ENCODE assay signal across 1 cellular context in the genomic region with DNA sequence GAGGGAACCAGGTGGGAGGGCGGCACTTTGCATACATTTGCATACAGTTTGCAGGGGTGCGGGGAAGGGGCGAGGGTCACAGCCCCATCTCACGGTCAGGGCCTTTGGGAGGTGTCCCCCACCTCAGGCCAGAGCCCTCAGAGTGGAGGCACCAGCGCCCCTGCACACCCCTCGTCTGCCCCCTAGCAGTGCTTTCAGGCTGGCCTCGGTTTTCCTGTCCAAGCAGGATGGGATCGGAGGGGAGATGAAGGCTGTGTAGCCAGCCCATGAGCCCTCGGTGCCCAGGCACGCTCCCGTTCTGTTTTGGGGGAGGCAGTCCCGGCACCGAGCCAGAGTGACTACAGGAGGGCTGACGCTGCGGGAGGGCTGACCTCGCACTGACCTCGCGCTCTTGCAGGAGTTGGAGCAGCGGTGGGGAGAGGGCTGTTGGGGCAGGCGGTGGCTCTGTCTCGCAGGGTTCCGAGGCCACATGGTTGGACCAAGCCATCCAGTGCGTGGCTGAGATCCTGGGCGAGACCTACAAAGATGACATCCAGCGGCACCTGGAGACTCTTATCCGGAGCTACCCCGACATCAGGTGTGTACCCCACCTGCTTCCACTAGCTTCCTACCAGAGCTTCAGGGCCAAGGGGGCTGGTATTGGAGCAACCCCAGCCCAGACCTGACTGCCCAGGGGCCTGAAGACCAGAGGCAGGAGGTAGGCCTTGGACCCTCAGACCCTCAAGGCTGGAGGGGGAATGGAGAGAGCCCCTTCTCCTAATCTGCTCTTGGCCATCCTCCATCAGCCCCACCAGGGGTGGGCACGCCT.
TF ChIP-seq lines count a peak whose summit lies in the region.

No MANE protein-coding gene starts in this region.

TF ChIP-seq in A549, 52 proteins besides CTCF, POLR2A, EP300 and RAD21:
- TF ChIP-seq GATA3 (IDR thresholded peaks at IDR 0.05; ENCODE audit: borderline replicate concordance) (peak; percentile 52), CHD4 (IDR thresholded peaks at IDR 0.05; ENCODE audit: borderline replicate concordance) (no peak), RARB (CRISPR knock-in tag; IDR thresholded peaks at IDR 0.05) (peak; percentile 76; the same call in 1 of the 2 replicates), KDM1A (IDR thresholded peaks at IDR 0.05; ENCODE audit: low read depth) (no peak), CEBPB (IDR thresholded peaks at IDR 0.05) (peak in 1 of 2 experiments; percentile 30; a peak in 1 of 4 replicates), ZNF302 (CRISPR knock-in tag; IDR thresholded peaks at IDR 0.05) (no peak), MAX (IDR thresholded peaks at IDR 0.05) (peak; percentile 81), HOXB5 (CRISPR knock-in tag; IDR thresholded peaks at IDR 0.05) (peak; percentile 18; the same call in 1 of the 2 replicates)
- TF ChIP-seq, protein P1, sequence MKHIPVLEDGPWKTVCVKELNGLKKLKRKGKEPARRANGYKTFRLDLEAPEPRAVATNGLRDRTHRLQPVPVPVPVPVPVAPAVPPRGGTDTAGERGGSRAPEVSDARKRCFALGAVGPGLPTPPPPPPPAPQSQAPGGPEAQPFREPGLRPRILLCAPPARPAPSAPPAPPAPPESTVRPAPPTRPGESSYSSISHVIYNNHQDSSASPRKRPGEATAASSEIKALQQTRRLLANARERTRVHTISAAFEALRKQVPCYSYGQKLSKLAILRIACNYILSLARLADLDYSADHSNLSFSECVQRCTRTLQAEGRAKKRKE (CRISPR knock-in tag; IDR thresholded peaks at IDR 0.05; ENCODE audit: low read depth): 0 out of 2 replicates have a peak, but pooled peaks have one; percentile 15
TF ChIP-seq in A549: peak in this region for 6.
